In genomic region chr13:43487459-43487858, GRCh38 we compare ENCODE assay signal across 22 cellular contexts.
"Had no signal": no experiment of that assay in that cellular context is flagged by ENCODE, and none has a peak within 500 bp of the region (broad histone marks: within the 10 kb centered on the region; RNA-seq: fewer than 3 reads in every experiment).

No MANE protein-coding gene starts in this region.

- H3K4me3 ChIP-seq: breast epithelium, SJCRH30 had no signal

- H3K9me3 ChIP-seq: breast epithelium, SJCRH30 had no signal

- H3K4me3 Mint-ChIP-seq: activated CD8-positive, alpha-beta T cell treated with anti-CD3 and anti-CD28 coated beads, Interleukin-2, amount 10 ng/mL, durations not matched to agents 7 days and 5 days; activated naive CD8-positive, alpha-beta T cell treated with anti-CD3 and anti-CD28 coated beads, Interleukin-2, amount 10 ng/mL, durations not matched to agents 7 days and 5 days; IgD-negative memory B cell; T-helper 17 cell; WTC11 had no signal

- H3K9me3 Mint-ChIP-seq: IgD-negative memory B cell, WTC11 had no signal

- H3K27ac Mint-ChIP-seq: activated CD8-positive, alpha-beta T cell treated with anti-CD3 and anti-CD28 coated beads, Interleukin-2, amount 10 ng/mL, durations not matched to agents 7 days and 5 days; activated naive CD8-positive, alpha-beta T cell treated with anti-CD3 and anti-CD28 coated beads, Interleukin-2, amount 10 ng/mL, durations not matched to agents 7 days and 5 days; IgD-negative memory B cell; WTC11 had no signal

- H3K36me3 ChIP-seq: breast epithelium, SJCRH30 had no signal

- H3K4me1 ChIP-seq: breast epithelium, SJCRH30 had no signal

- H3K27me3 Mint-ChIP-seq: activated naive CD8-positive, alpha-beta T cell treated with anti-CD3 and anti-CD28 coated beads, Interleukin-2, amount 10 ng/mL, durations not matched to agents 7 days and 5 days; IgD-negative memory B cell; T-helper 17 cell had no signal

- H3K4me1 Mint-ChIP-seq: activated naive CD8-positive, alpha-beta T cell treated with anti-CD3 and anti-CD28 coated beads, Interleukin-2, amount 10 ng/mL, durations not matched to agents 7 days and 5 days; IgD-negative memory B cell; WTC11 had no signal

- DNase-seq: activated CD4-positive, alpha-beta T cell treated with anti-CD3 and anti-CD28 coated beads for 48 hours; activated CD4-positive, alpha-beta T cell treated with anti-CD3 and anti-CD28 coated beads, Interleukin-2, amount 50 U/mL, for 4 hours; activated CD4-positive, CD25-positive, alpha-beta regulatory T cell treated with anti-CD3 and anti-CD28 coated beads, Interleukin-2, amount 50 U/mL, for 72 hours; activated CD8-positive, alpha-beta memory T cell treated with anti-CD3 and anti-CD28 coated beads, Interleukin-2, amount 50 U/mL, for 48 hours; activated CD8-positive, alpha-beta T cell treated with anti-CD3 and anti-CD28 coated beads, Interleukin-2, amount 10 ng/mL, durations not matched to agents 7 days and 5 days; activated naive CD4-positive, alpha-beta T cell treated with anti-CD3 and anti-CD28 coated beads, Interleukin-2, amount 50 U/mL, for 16 hours; activated naive CD8-positive, alpha-beta T cell treated with anti-CD3 and anti-CD28 coated beads, Interleukin-2, amount 10 ng/mL, durations not matched to agents 7 days and 5 days; activated T-cell treated with anti-CD3 and anti-CD28 coated beads, Interleukin-2, amount 50 U/mL, for 1 hour; aorta; KG1; NCI-H1048; NCI-H146; NCI-H2029 treated with DMSO at 0.1 percent for 48 hours; NCI-H446; NCI-H524; NCI-H748 treated with DMSO at 0.1 percent for 48 hours; SJCRH30; T-helper 17 cell; T-helper 9 cell had no signal

- ATAC-seq: activated CD8-positive, alpha-beta T cell treated with anti-CD3 and anti-CD28 coated beads, Interleukin-2, amount 10 ng/mL, durations not matched to agents 7 days and 5 days; T-helper 17 cell; WTC11 had no signal

- H3K27me3 ChIP-seq: breast epithelium, SJCRH30 had no signal

- H3K27ac ChIP-seq: breast epithelium, SJCRH30 had no signal

- H3K36me3 Mint-ChIP-seq: activated naive CD8-positive, alpha-beta T cell treated with anti-CD3 and anti-CD28 coated beads, Interleukin-2, amount 10 ng/mL, durations not matched to agents 7 days and 5 days; IgD-negative memory B cell; WTC11 had no signal
